17 cellular contexts compared by ENCODE assay signal in genomic region chr2:181812106-181812745, GRCh38.
DNase-seq lines count a peak whose midpoint lies in the region; TF ChIP-seq lines count a peak whose summit lies in the region.
"Had no signal": no experiment of that assay in that cellular context is flagged by ENCODE, and none has a peak within 500 bp of the region (broad histone marks: within the 10 kb centered on the region; RNA-seq: fewer than 3 reads in every experiment).

No MANE protein-coding gene starts in this region.

- H3K4me3 ChIP-seq in fibroblast of the aortic adventitia (ENCODE audit: low read depth, low read length), result no peak overlapping the region
- no peak overlapping the region for H3K4me3 ChIP-seq in suprapubic skin
- H3K4me3 ChIP-seq: cardiac muscle cell, psoas muscle had no signal

- no peaks in the 10 kb centered on the region for H3K9me3 ChIP-seq in suprapubic skin
- H3K9me3 ChIP-seq: psoas muscle had no signal

- peaks cover 17% of the 10 kb centered on the region for H3K4me1 ChIP-seq in suprapubic skin
- H3K4me1 ChIP-seq: psoas muscle had no signal

- TF ChIP-seq CTCF in fibroblast of the aortic adventitia (IDR thresholded peaks at IDR 0.05; ENCODE audit: insufficient read depth, low read length), result no peak
- TF ChIP-seq CTCF in suprapubic skin (IDR thresholded peaks at IDR 0.05), result no peak

- TF ChIP-seq EP300 in suprapubic skin (IDR thresholded peaks at IDR 0.05), result no peak

- DNase-seq in HS-5 (ENCODE audit: low read depth) (peak; percentile 53), amniotic epithelial cell (ENCODE audit: low read depth) (peak; percentile 44), fibroblast of the aortic adventitia (ENCODE audit: low read depth) (peak; percentile 30), suprapubic skin (ENCODE audit: low spot score in 2 of 2) (no peak), NCI-H748 (lab: John Stamatoyannopoulos, UW; ENCODE audit: unreplicated experiment) (no peak), 8988T (no peak)
- DNase-seq in activated CD8-positive, alpha-beta memory T cell treated with anti-CD3 and anti-CD28 coated beads, Interleukin-2, amount 50 U/mL, for 48 hours, result no peak
- DNase-seq in effector CD8-positive, alpha-beta T cell (lab: John Stamatoyannopoulos, UW), result no peak
- DNase-seq: activated naive CD4-positive, alpha-beta T cell; CD4-positive, alpha-beta T cell; naive thymus-derived CD8-positive, alpha-beta T cell; NCI-H1694 treated with DMSO at 0.1 percent for 48 hours; NCI-H524; psoas muscle; stimulated activated CD4-positive, alpha-beta T cell treated with anti-CD3 and anti-CD28 coated beads, Interleukin-15, amount 100 ng/mL, for 24 hours; T-helper 17 cell had no signal

- WGBS in suprapubic skin, result 33% methylated on average over 2 of the region's 2 CpGs

- H3K36me3 ChIP-seq in suprapubic skin, result no peaks in the 10 kb centered on the region
- H3K36me3 ChIP-seq: cardiac muscle cell had no signal

- no peaks in the 10 kb centered on the region for H3K27me3 ChIP-seq in suprapubic skin
- H3K27me3 ChIP-seq: cardiac muscle cell had no signal

- TF ChIP-seq POLR2A in suprapubic skin (IDR thresholded peaks at IDR 0.05), result no peak

- H3K27ac ChIP-seq in suprapubic skin, result peak overlapping the region; percentile 25
- H3K27ac ChIP-seq: cardiac muscle cell, psoas muscle had no signal

Comparison
In these comparisons a context has a peak if more than half of its experiments do, and no peak if none do; other contexts are left out.
1. DNase-seq: peak in HS-5 (single experiment), amniotic epithelial cell (single experiment) and fibroblast of the aortic adventitia (single experiment); none in suprapubic skin (0 of 2), NCI-H748 (single experiment), 8988T (single experiment), activated CD8-positive, alpha-beta memory T cell treated with anti-CD3 and anti-CD28 coated beads, Interleukin-2, amount 50 U/mL, for 48 hours (single experiment) and effector CD8-positive, alpha-beta T cell (single experiment).